11 cellular contexts compared by ENCODE assay signal in genomic region chr12:49776858-49777257, GRCh38. TPM values are rescaled to one million over a fixed set of nuclear protein-coding genes. Genes with fewer than 3 reads are reported as not detected.
DNase-seq lines count a peak whose midpoint lies in the region; ATAC-seq, FAIRE-seq and TF ChIP-seq lines count a peak whose summit lies in the region.
"Had no signal": no experiment of that assay in that cellular context is flagged by ENCODE, and none has a peak within 500 bp of the region (broad histone marks: within the 10 kb centered on the region; RNA-seq: fewer than 3 reads in every experiment).

No MANE protein-coding gene starts in this region.

- H4K20me1 ChIP-seq in KMS-11 (ENCODE audit: insufficient read depth) (no peaks in the 10 kb centered on the region), keratinocyte (ENCODE audit: control insufficient read depth, extremely low read depth, insufficient read depth, low read length) (no peaks in the 10 kb centered on the region)

- no peak for TF ChIP-seq CTCF in Calu3 (IDR thresholded peaks at IDR 0.05; ENCODE audit: unreplicated experiment)
- TF ChIP-seq CTCF in KMS-11 (conservative IDR thresholded peaks at IDR 0.05; ENCODE audit: low read depth, low read length) = no peak
- no peak for TF ChIP-seq CTCF in Panc1 (IDR thresholded peaks at IDR 0.05)
- no peak for TF ChIP-seq CTCF in keratinocyte (optimal IDR thresholded peaks at IDR 0.05 in 1 of 3, IDR thresholded peaks at IDR 0.05 in 1 of 3, conservative IDR thresholded peaks at IDR 0.05 in 1 of 3; ENCODE audit: extremely low read depth in 1 of 3, insufficient read depth in 2 of 3, low read length in 3 of 3)
- no peak for TF ChIP-seq CTCF in kidney (IDR thresholded peaks at IDR 0.05; ENCODE audit: borderline replicate concordance, extremely low read depth, insufficient read depth)

- H3K27ac ChIP-seq in KMS-11 (no peak overlapping the region), Panc1 (ENCODE audit: low read length) (peak overlapping the region; percentile 60; the same call in 1 of the 2 replicates), keratinocyte (ENCODE audit: control insufficient read depth, insufficient read depth, low read length) (no peak overlapping the region), kidney (ENCODE audit: low read depth in 2 of 2, low read length in 2 of 2) (no peak overlapping the region)
- H3K27ac ChIP-seq: C4-2B, heart right ventricle, parathyroid adenoma, suprapubic skin had no signal

- H3K4me3 Mint-ChIP-seq in Calu3 (ENCODE audit: low read depth, unreplicated experiment) = no peak overlapping the region

- H3K4me1 ChIP-seq in KMS-11 (ENCODE audit: low read depth, poor library complexity, severe bottlenecking) = peaks cover 10% of the 10 kb centered on the region
- no peaks in the 10 kb centered on the region; the same call in 1 of the 2 replicates for H3K4me1 ChIP-seq in Panc1 (ENCODE audit: control insufficient read depth, insufficient read depth, low read length)
- peaks cover 17% of the 10 kb centered on the region for H3K4me1 ChIP-seq in keratinocyte (ENCODE audit: control insufficient read depth, extremely low read depth, insufficient read depth, low read length)
- no peaks in the 10 kb centered on the region for H3K4me1 ChIP-seq in kidney (ENCODE audit: control insufficient read depth in 1 of 2, insufficient read depth in 1 of 2, low read depth in 1 of 2, low read length in 2 of 2)

- H3K4me3 ChIP-seq in KMS-11 (IDR thresholded peaks at IDR 0.05; ENCODE audit: insufficient read depth, low read depth, low read length) (no peak overlapping the region), Panc1 (ENCODE audit: low read depth in 2 of 2, low read length in 2 of 2) (no peak overlapping the region), keratinocyte (ENCODE audit: control insufficient read depth in 2 of 3, extremely low read depth in 1 of 3, insufficient read depth in 2 of 3, low read depth in 1 of 3, low read length in 3 of 3) (no peak overlapping the region), kidney (ENCODE audit: low read length in 2 of 2) (no peak overlapping the region)
- H3K4me3 ChIP-seq: heart right ventricle, suprapubic skin had no signal

- no peaks in the 10 kb centered on the region for H3K36me3 Mint-ChIP-seq in Calu3 (ENCODE audit: insufficient read depth, unreplicated experiment)

- in situ Hi-C loops in Panc1 (cut with HindIII; ENCODE audit: low pct_unique_long_range_greater_than_20kb, low sequenced_read_pairs) = no loop called here

- peak overlapping the region; percentile 53; the same call in 1 of the 2 replicates for H2AFZ ChIP-seq in KMS-11 (ENCODE audit: low read depth)
- no peak overlapping the region for H2AFZ ChIP-seq in keratinocyte (ENCODE audit: control insufficient read depth, low read length)
- H2AFZ ChIP-seq: parathyroid adenoma had no signal

- H3K9me1 ChIP-seq in keratinocyte (ENCODE audit: control insufficient read depth, extremely low read depth, insufficient read depth, low read length) = no peaks in the 10 kb centered on the region

- no peaks in the 10 kb centered on the region for H3K9me3 ChIP-seq in Panc1 (ENCODE audit: control insufficient read depth, insufficient read depth, low read depth, low read length)
- H3K9me3 ChIP-seq in keratinocyte (ENCODE audit: control insufficient read depth, low read depth, low read length) = no peaks in the 10 kb centered on the region
- no peaks in the 10 kb centered on the region for H3K9me3 ChIP-seq in kidney (ENCODE audit: control insufficient read depth in 1 of 2, low read length in 2 of 2)
- H3K9me3 ChIP-seq: heart right ventricle, suprapubic skin had no signal

- peak overlapping the region; percentile 25 for H3K27ac Mint-ChIP-seq in Calu3 (ENCODE audit: unreplicated experiment)

- H3K9ac ChIP-seq in KMS-11 (no peak overlapping the region), keratinocyte (ENCODE audit: control insufficient read depth, extremely low read depth, insufficient read depth, low read length) (no peak overlapping the region), kidney (ENCODE audit: low read length in 2 of 2) (no peak overlapping the region)
- H3K9ac ChIP-seq: parathyroid adenoma had no signal

- intact Hi-C loops in Calu3 (cut with micrococcal nuclease; ENCODE audit: unreplicated experiment) (loop anchor here (1.0 kb wide), 1 partner anchor 62 kb away; no protein-coding TSS in a partner anchor), Panc1 (cut with micrococcal nuclease; ENCODE audit: unreplicated experiment) (loop anchor here (1.0 to 10.0 kb wide), 2 partner anchors 62 to 178 kb away; partner anchors contain the start of gene AQP2), kidney (cut with DNase I) (no loop called here)

- dilution Hi-C loops in keratinocyte (cut with MboI; ENCODE audit: extremely low pct_ligation_motif_present, low sequenced_read_pairs) = no loop called here

- no TSS peak for BruUV-seq in Calu3 (replicated peaks; lab: Mats Ljungman, UMichigan)
- BruUV-seq in Panc1 (replicated peaks; lab: Mats Ljungman, UMichigan) = no TSS peak

- FAIRE-seq in keratinocyte (lab: Jason Lieb, UNC) (no peak), kidney (lab: Jason Lieb, UNC) (no peak)

- CTCF ChIA-PET in Calu3 (lab: Charles Lee) = interaction anchor here (1.2 to 1.7 kb wide), 3 partner anchors 35 to 294 kb away, joined by 4 to 6 read pairs (median 6); partner anchors contain the start of gene TMBIM6
- CTCF ChIA-PET in Panc1 (lab: Charles Lee) = interaction anchor here (0.7 to 2.1 kb wide), 4 partner anchors 13 to 140 kb away, joined by 4 to 9 read pairs (median 4); no protein-coding TSS in a partner anchor

- H3K36me3 ChIP-seq in KMS-11 (ENCODE audit: insufficient read depth) = no peaks in the 10 kb centered on the region
- H3K36me3 ChIP-seq in Panc1 (ENCODE audit: control insufficient read depth, insufficient read depth, low read length) = no peaks in the 10 kb centered on the region
- H3K36me3 ChIP-seq in keratinocyte (ENCODE audit: control insufficient read depth in 2 of 2, extremely low read depth in 1 of 2, insufficient read depth in 2 of 2, low read length in 2 of 2) = no peaks in the 10 kb centered on the region
- no peaks in the 10 kb centered on the region for H3K36me3 ChIP-seq in kidney (ENCODE audit: control insufficient read depth in 1 of 2, insufficient read depth in 2 of 2, low read length in 2 of 2)
- H3K36me3 ChIP-seq: heart right ventricle, suprapubic skin had no signal

- peaks cover 32% of the 10 kb centered on the region for H3K27me3 Mint-ChIP-seq in Calu3 (ENCODE audit: unreplicated experiment)

- H3K79me2 ChIP-seq in KMS-11 (ENCODE audit: insufficient read depth, low read depth) (no peaks in the 10 kb centered on the region), keratinocyte (ENCODE audit: control insufficient read depth, insufficient read depth, low read length) (no peaks in the 10 kb centered on the region)
- H3K79me2 ChIP-seq: parathyroid adenoma had no signal

- ATAC-seq in Panc1 = no peak

- no peaks in the 10 kb centered on the region for H3K9me3 Mint-ChIP-seq in Calu3 (ENCODE audit: low read depth, unreplicated experiment)

- H3K4me2 ChIP-seq in KMS-11 = no peak overlapping the region
- peak overlapping the region; percentile 27 for H3K4me2 ChIP-seq in keratinocyte (ENCODE audit: control insufficient read depth, extremely low read depth, insufficient read depth, low read depth, low read length)

- POLR2A ChIA-PET in Panc1 (lab: Charles Lee) = no interaction called here

- H3K27me3 ChIP-seq in KMS-11 (ENCODE audit: insufficient read depth, low read depth) = no peaks in the 10 kb centered on the region
- no peaks in the 10 kb centered on the region for H3K27me3 ChIP-seq in Panc1 (ENCODE audit: control insufficient read depth, insufficient read depth, low read length)
- H3K27me3 ChIP-seq in keratinocyte (ENCODE audit: control insufficient read depth, extremely low read depth, insufficient read depth, low read length) = peaks cover 13% of the 10 kb centered on the region
- H3K27me3 ChIP-seq: heart right ventricle, suprapubic skin had no signal

- H3K4me1 Mint-ChIP-seq in Calu3 (ENCODE audit: low read depth, unreplicated experiment) = peaks cover 11% of the 10 kb centered on the region

- DNase-seq in Calu3 (no peak), Panc1 (ENCODE audit: low read depth, low spot score) (no peak), keratinocyte (ENCODE audit: low read depth, low spot score) (no peak), kidney (no peak)
- no peak for DNase-seq in activated naive CD4-positive, alpha-beta T cell treated with Interleukin-2 at 50 U/mL for 16 hours
- DNase-seq in activated effector memory CD4-positive, alpha-beta T cell treated with Interleukin-2 at 50 U/mL for 16 hours = no peak

RNA-seq across cellular contexts. Expression of gene TMBIM6, which starts 35.5 kb away (rescaled TPM):
- 600 and 613 TPM in 2 replicates for total RNA-seq in Calu3 (2022)
- total RNA-seq in Panc1 (2021; ENCODE audit: unreplicated experiment) = 525 TPM
- polyA plus RNA-seq in Panc1 (2012; ENCODE audit: insufficient read length) = 275 TPM
- 619 to 815 TPM (median 668 TPM) in 3 replicates for polyA plus RNA-seq in keratinocyte
- 132 TPM for polyA plus RNA-seq in keratinocyte (2011; ENCODE audit: low read depth)
- 356 and 589 TPM in 2 replicates for polyA plus RNA-seq in keratinocyte (2011; cell fraction: cytosol; rRNA removed)
- 842 and 1,127 TPM in 2 replicates for polyA plus RNA-seq in keratinocyte (2011; cell fraction: nucleus; rRNA removed)
- polyA plus RNA-seq in keratinocyte (2012; ENCODE audit: low replicate concordance) = 338 and 535 TPM in 2 replicates
- polyA minus RNA-seq in keratinocyte = 298 to 596 TPM (median 498 TPM) in 3 replicates
- polyA minus RNA-seq in keratinocyte (2011; cell fraction: cytosol; rRNA and poly(A)+ RNA removed) = 190 TPM
- 379 and 667 TPM in 2 replicates for polyA minus RNA-seq in keratinocyte (2011; cell fraction: nucleus; rRNA and poly(A)+ RNA removed)
- 724 TPM for total RNA-seq in kidney
- 644 TPM for polyA plus RNA-seq in kidney (ENCODE audit: insufficient read depth, low read depth, low replicate concordance)

RNA-seq across cellular contexts. Expression of gene NCKAP5L, which starts 51.4 kb away (rescaled TPM):
- total RNA-seq in Calu3 (2022) = 10.0 and 11.8 TPM in 2 replicates
- 17.3 TPM for total RNA-seq in Panc1 (2021; ENCODE audit: unreplicated experiment)
- polyA plus RNA-seq in Panc1 (2012; ENCODE audit: insufficient read length) = 16.5 TPM
- 3.9 to 5.8 TPM (median 4.4 TPM) in 3 replicates for polyA plus RNA-seq in keratinocyte
- polyA plus RNA-seq in keratinocyte (2011; ENCODE audit: low read depth) = 1.3 TPM
- polyA plus RNA-seq in keratinocyte (2011; cell fraction: cytosol; rRNA removed) = 2.8 and 5.9 TPM in 2 replicates
- polyA plus RNA-seq in keratinocyte (2011; cell fraction: nucleus; rRNA removed) = 15.7 and 20.3 TPM in 2 replicates
- 3.0 and 12.3 TPM in 2 replicates for polyA plus RNA-seq in keratinocyte (2012; ENCODE audit: low replicate concordance)
- polyA minus RNA-seq in keratinocyte = 10.1 to 14.4 TPM (median 10.7 TPM) in 3 replicates
- polyA minus RNA-seq in keratinocyte (2011; cell fraction: cytosol; rRNA and poly(A)+ RNA removed) = 16.5 TPM
- polyA minus RNA-seq in keratinocyte (2011; cell fraction: nucleus; rRNA and poly(A)+ RNA removed) = 21.9 and 22.6 TPM in 2 replicates
- total RNA-seq in kidney = 20.6 TPM
- 7.2 TPM for polyA plus RNA-seq in kidney (ENCODE audit: insufficient read depth, low read depth, low replicate concordance)
